Comparison of ENCODE assay signal across 17 cellular contexts in genomic region chr1:160128636-160129035, GRCh38. TPM values are rescaled to one million over a fixed set of nuclear protein-coding genes. Genes with fewer than 3 reads are reported as not detected.
"Had no signal": no experiment of that assay in that cellular context is flagged by ENCODE, and none has a peak within 500 bp of the region (broad histone marks: within the 10 kb centered on the region; RNA-seq: fewer than 3 reads in every experiment).

No MANE protein-coding gene starts in this region.

- H3K36me3 ChIP-seq: upper lobe of left lung had no signal

- H3K4me3 ChIP-seq: SK-N-MC, upper lobe of left lung had no signal

- DNase-seq: activated CD4-positive, alpha-beta memory T cell treated with anti-CD3 and anti-CD28 coated beads for 36 hours; activated CD4-positive, alpha-beta T cell treated with anti-CD3 and anti-CD28 coated beads for 1 hour; activated gamma-delta T cell treated with Interleukin-2 at 50 U/mL for 16 hours; activated naive CD8-positive, alpha-beta T cell treated with anti-CD3 and anti-CD28 coated beads for 36 hours; activated T-cell treated with anti-CD3 and anti-CD28 coated beads, Interleukin-2, amount 50 U/mL, for 4 hours; cortex of kidney; effector memory CD8-positive, alpha-beta T cell; T-cell; T1000; upper lobe of left lung had no signal

- H3K27ac ChIP-seq: epithelial cell of prostate, SK-N-MC, upper lobe of left lung had no signal

- H3K27me3 ChIP-seq: upper lobe of left lung had no signal

- ATAC-seq: activated T-cell treated with anti-CD3 and anti-CD28 coated beads, Interleukin-2, amount 50 U/mL, for 4 hours; effector memory CD8-positive, alpha-beta T cell; left lobe of liver; T-cell had no signal

- H3K9me3 ChIP-seq: upper lobe of left lung had no signal

RNA-seq across cellular contexts. Expression of gene ATP1A2, which starts 13.1 kb away (rescaled TPM):
- total RNA-seq: activated CD4-positive, alpha-beta memory T cell treated with anti-CD3 and anti-CD28 coated beads for 36 hours; activated naive CD8-positive, alpha-beta T cell treated with anti-CD3 and anti-CD28 coated beads for 36 hours; activated T-cell treated with anti-CD3 and anti-CD28 coated beads, Interleukin-2, amount 50 U/mL, for 4 hours; glomerular endothelial cell; progenitor cell of endocrine pancreas had no signal

RNA-seq across cellular contexts. Expression of gene ATP1A4, which starts 22.8 kb away (rescaled TPM):
- total RNA-seq: activated CD4-positive, alpha-beta memory T cell treated with anti-CD3 and anti-CD28 coated beads for 36 hours; activated naive CD8-positive, alpha-beta T cell treated with anti-CD3 and anti-CD28 coated beads for 36 hours; activated T-cell treated with anti-CD3 and anti-CD28 coated beads, Interleukin-2, amount 50 U/mL, for 4 hours; glomerular endothelial cell; left lobe of liver; progenitor cell of endocrine pancreas; T-cell had no signal

RNA-seq across cellular contexts. Expression of gene KCNJ9, which starts 47.3 kb away (rescaled TPM):
- total RNA-seq: activated CD4-positive, alpha-beta memory T cell treated with anti-CD3 and anti-CD28 coated beads for 36 hours; activated T-cell treated with anti-CD3 and anti-CD28 coated beads, Interleukin-2, amount 50 U/mL, for 4 hours; aorta; glomerular endothelial cell; left lobe of liver; progenitor cell of endocrine pancreas; subcutaneous adipose tissue; T-cell; upper lobe of left lung had no signal
- polyA plus RNA-seq: aorta had no signal

RNA-seq across cellular contexts. Expression of gene KCNJ10, which starts 58.7 kb away (rescaled TPM):
- total RNA-seq: activated CD4-positive, alpha-beta memory T cell treated with anti-CD3 and anti-CD28 coated beads for 36 hours; activated naive CD8-positive, alpha-beta T cell treated with anti-CD3 and anti-CD28 coated beads for 36 hours; glomerular endothelial cell; subcutaneous adipose tissue had no signal
